In the genomic region with DNA sequence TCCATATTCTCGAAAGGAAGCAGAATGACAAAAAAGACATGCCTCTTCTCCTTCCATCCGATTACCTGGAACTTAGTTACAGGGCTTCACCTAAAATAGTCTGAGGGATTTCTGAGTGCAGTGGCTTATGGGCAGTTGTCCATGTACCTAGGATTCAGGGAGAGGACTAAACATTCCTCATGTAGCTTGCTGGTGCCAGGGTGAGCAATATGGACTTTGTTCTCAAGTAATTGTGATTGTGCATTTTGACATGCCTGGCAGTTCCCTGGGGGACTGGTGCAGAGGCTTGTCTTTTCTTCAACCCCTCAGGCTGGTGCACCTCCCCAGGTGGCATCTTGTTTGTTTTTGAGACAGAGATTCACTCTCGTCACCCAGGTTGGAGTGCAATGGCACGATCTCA, we compare ENCODE assay signal across 26 cellular contexts.
"Had no signal": no experiment of that assay in that cellular context is flagged by ENCODE, and none has a peak within 500 bp of the region (broad histone marks: within the 10 kb centered on the region; RNA-seq: fewer than 3 reads in every experiment).

No MANE protein-coding gene starts in this region.

- H3K4me3 ChIP-seq: left lung, lung, testis, uterus had no signal

- H3K27me3 ChIP-seq: brain microvascular endothelial cell, left lung, testis, uterus had no signal

- H3K4me3 Mint-ChIP-seq: activated CD4-positive, alpha-beta memory T cell treated with anti-CD3 and anti-CD28 coated beads for 36 hours; activated T-cell treated with anti-CD3 and anti-CD28 coated beads, Interleukin-2, amount 50 U/mL, for 24 hours; activated T-helper 17 cell treated with anti-CD3 and anti-CD28 coated beads, Interleukin-2, amount 50 U/mL, for 72 hours; effector memory CD8-positive, alpha-beta T cell; nephron; T-helper 1 cell treated with Interleukin-12 subunit alpha and Interleukin-12 subunit beta and Interleukin-4 antibody, amounts not matched to agents 30 μg/mL and 1 μg/mL, for 36 hours; type B pancreatic cell had no signal

- H3K9me3 Mint-ChIP-seq: activated CD4-positive, alpha-beta memory T cell treated with anti-CD3 and anti-CD28 coated beads for 36 hours; activated T-cell treated with anti-CD3 and anti-CD28 coated beads, Interleukin-2, amount 50 U/mL, for 24 hours; activated T-helper 17 cell treated with anti-CD3 and anti-CD28 coated beads, Interleukin-2, amount 50 U/mL, for 72 hours; effector memory CD8-positive, alpha-beta T cell; nephron; T-helper 1 cell treated with Interleukin-12 subunit alpha and Interleukin-12 subunit beta and Interleukin-4 antibody, amounts not matched to agents 30 μg/mL and 1 μg/mL, for 36 hours had no signal

- DNase-seq: activated CD4-positive, alpha-beta memory T cell treated with anti-CD3 and anti-CD28 coated beads for 36 hours; activated CD4-positive, alpha-beta T cell treated with anti-CD3 and anti-CD28 coated beads for 48 hours; activated CD8-positive, alpha-beta memory T cell treated with anti-CD3 and anti-CD28 coated beads, Interleukin-2, amount 50 U/mL, for 48 hours; activated gamma-delta T cell treated with Interleukin-2 at 50 U/mL for 16 hours; activated naive CD4-positive, alpha-beta T cell treated with anti-CD3 and anti-CD28 coated beads, Interleukin-2, amount 50 U/mL, for 16 hours; activated T-cell treated with anti-CD3 and anti-CD28 coated beads, Interleukin-2, amount 50 U/mL, for 24 hours; amniotic stem cell; brain microvascular endothelial cell; caudate nucleus; cortex of kidney; effector memory CD8-positive, alpha-beta T cell; foreskin fibroblast; left lung; mesendoderm; stimulated activated CD4-positive, alpha-beta T cell treated with anti-CD3 and anti-CD28 coated beads, Interleukin-15, amount 100 ng/mL, for 24 hours; stimulated activated naive CD4-positive, alpha-beta T cell treated with Interleukin-2 at 50 U/mL for 16 hours; T-helper 9 cell; testis; uterus; WERI-Rb-1 had no signal

- ATAC-seq: activated CD4-positive, CD25-positive, alpha-beta regulatory T cell treated with anti-CD3 and anti-CD28 coated beads, Interleukin-2, amount 50 U/mL, for 24 hours; effector memory CD8-positive, alpha-beta T cell had no signal

- H3K4me1 ChIP-seq: left lung, testis, uterus had no signal

- H3K36me3 ChIP-seq: brain microvascular endothelial cell, left lung, uterus, WERI-Rb-1 had no signal

- H3K27ac ChIP-seq: brain microvascular endothelial cell, left lung, testis, uterus, WERI-Rb-1 had no signal

- H3K9me3 ChIP-seq: left lung, testis, uterus had no signal

- H3K27ac Mint-ChIP-seq: activated CD4-positive, alpha-beta memory T cell treated with anti-CD3 and anti-CD28 coated beads for 36 hours; activated T-cell treated with anti-CD3 and anti-CD28 coated beads, Interleukin-2, amount 50 U/mL, for 24 hours; activated T-helper 17 cell treated with anti-CD3 and anti-CD28 coated beads, Interleukin-2, amount 50 U/mL, for 72 hours; effector memory CD8-positive, alpha-beta T cell; nephron; type B pancreatic cell had no signal

- H3K36me3 Mint-ChIP-seq: activated CD4-positive, alpha-beta memory T cell treated with anti-CD3 and anti-CD28 coated beads for 36 hours; type B pancreatic cell had no signal
